Comparison of ENCODE assay signal across 28 cellular contexts in genomic region chr6:21150644-21151043, GRCh38.
"Had no signal": no experiment of that assay in that cellular context is flagged by ENCODE, and none has a peak within 500 bp of the region (broad histone marks: within the 10 kb centered on the region; RNA-seq: fewer than 3 reads in every experiment).

No MANE protein-coding gene starts in this region.

- H3K4me3 ChIP-seq: K562, SJSA1 had no signal

- FAIRE-seq: astrocyte, K562, RCC 7860, TTC549 had no signal

- H3K27me3 ChIP-seq: SJSA1 had no signal

- H3K27me3 Mint-ChIP-seq: activated B cell treated with CpG ODN at 0.5 μM for 24 hours; activated CD4-positive, alpha-beta T cell treated with anti-CD3 and anti-CD28 coated beads, Interleukin-2, amount 10 ng/mL, durations not matched to agents 24 days and 14 days; activated CD8-positive, alpha-beta memory T cell treated with anti-CD3 and anti-CD28 coated beads, Interleukin-2, amount 10 ng/mL, durations not matched to agents 7 days and 5 days; activated naive CD8-positive, alpha-beta T cell treated with anti-CD3 and anti-CD28 coated beads, Interleukin-2, amount 50 U/mL, for 24 hours; activated T-cell treated with anti-CD3 and anti-CD28 coated beads, Interleukin-2, amount 50 U/mL, for 24 hours; T-helper 17 cell had no signal

- ATAC-seq: activated CD8-positive, alpha-beta memory T cell treated with anti-CD3 and anti-CD28 coated beads, Interleukin-2, amount 10 ng/mL, durations not matched to agents 7 days and 5 days; activated naive CD4-positive, alpha-beta T cell treated with anti-CD3 and anti-CD28 coated beads, Interleukin-2, amount 50 U/mL, for 72 hours; activated naive CD8-positive, alpha-beta T cell treated with anti-CD3 and anti-CD28 coated beads, Interleukin-2, amount 50 U/mL, for 24 hours; K562; PC-3; T-helper 17 cell had no signal

- DNase-seq: activated B cell treated with CpG ODN at 0.5 μM for 24 hours; activated CD4-positive, alpha-beta T cell treated with anti-CD3 and anti-CD28 coated beads for 1 hour; activated CD4-positive, alpha-beta T cell treated with anti-CD3 and anti-CD28 coated beads, Interleukin-2, amount 10 ng/mL, durations not matched to agents 24 days and 14 days; activated CD4-positive, alpha-beta T cell treated with anti-CD3 and anti-CD28 coated beads, Interleukin-2, amount 50 U/mL, for 48 hours; activated CD8-positive, alpha-beta memory T cell treated with anti-CD3 and anti-CD28 coated beads, Interleukin-2, amount 10 ng/mL, durations not matched to agents 7 days and 5 days; activated effector memory CD4-positive, alpha-beta T cell treated with anti-CD3 and anti-CD28 coated beads, Interleukin-2, amount 50 U/mL, for 16 hours; activated naive CD4-positive, alpha-beta T cell treated with Interleukin-2 at 50 U/mL for 16 hours; activated naive CD8-positive, alpha-beta T cell treated with anti-CD3 and anti-CD28 coated beads, Interleukin-2, amount 50 U/mL, for 24 hours; activated T-cell treated with anti-CD3 and anti-CD28 coated beads, Interleukin-2, amount 50 U/mL, for 24 hours; amygdala; Karpas-422; MM.1S; NCI-H1105; NCI-H1436; NCI-H1694 treated with DMSO at 0.1 percent for 48 hours; NCI-H2081; NCI-H446; NCI-H524; PC-3; SHP77; T-helper 17 cell; T1000 had no signal

- H3K4me1 Mint-ChIP-seq: activated CD4-positive, alpha-beta T cell treated with anti-CD3 and anti-CD28 coated beads, Interleukin-2, amount 10 ng/mL, durations not matched to agents 24 days and 14 days; activated CD8-positive, alpha-beta memory T cell treated with anti-CD3 and anti-CD28 coated beads, Interleukin-2, amount 10 ng/mL, durations not matched to agents 7 days and 5 days; activated naive CD8-positive, alpha-beta T cell treated with anti-CD3 and anti-CD28 coated beads, Interleukin-2, amount 50 U/mL, for 24 hours had no signal

- H3K36me3 Mint-ChIP-seq: activated CD8-positive, alpha-beta memory T cell treated with anti-CD3 and anti-CD28 coated beads, Interleukin-2, amount 10 ng/mL, durations not matched to agents 7 days and 5 days had no signal

- H3K27ac Mint-ChIP-seq: activated B cell treated with CpG ODN at 0.5 μM for 24 hours; activated CD4-positive, alpha-beta T cell treated with anti-CD3 and anti-CD28 coated beads, Interleukin-2, amount 10 ng/mL, durations not matched to agents 24 days and 14 days; activated CD8-positive, alpha-beta memory T cell treated with anti-CD3 and anti-CD28 coated beads, Interleukin-2, amount 10 ng/mL, durations not matched to agents 7 days and 5 days; activated naive CD4-positive, alpha-beta T cell treated with anti-CD3 and anti-CD28 coated beads, Interleukin-2, amount 50 U/mL, for 72 hours; activated naive CD8-positive, alpha-beta T cell treated with anti-CD3 and anti-CD28 coated beads, Interleukin-2, amount 50 U/mL, for 24 hours; activated T-cell treated with anti-CD3 and anti-CD28 coated beads, Interleukin-2, amount 50 U/mL, for 24 hours; T-helper 17 cell had no signal

- H3K9me3 ChIP-seq: SJSA1 had no signal

- H3K36me3 ChIP-seq: SJSA1 had no signal

- H3K4me3 Mint-ChIP-seq: activated B cell treated with CpG ODN at 0.5 μM for 24 hours; activated CD4-positive, alpha-beta T cell treated with anti-CD3 and anti-CD28 coated beads, Interleukin-2, amount 10 ng/mL, durations not matched to agents 24 days and 14 days; activated CD8-positive, alpha-beta memory T cell treated with anti-CD3 and anti-CD28 coated beads, Interleukin-2, amount 10 ng/mL, durations not matched to agents 7 days and 5 days; activated naive CD8-positive, alpha-beta T cell treated with anti-CD3 and anti-CD28 coated beads, Interleukin-2, amount 50 U/mL, for 24 hours; activated T-cell treated with anti-CD3 and anti-CD28 coated beads, Interleukin-2, amount 50 U/mL, for 24 hours; T-helper 17 cell had no signal

- H3K4me1 ChIP-seq: SJSA1 had no signal

- H3K27ac ChIP-seq: SJSA1 had no signal

- H3K9me3 Mint-ChIP-seq: activated B cell treated with CpG ODN at 0.5 μM for 24 hours; activated CD4-positive, alpha-beta T cell treated with anti-CD3 and anti-CD28 coated beads, Interleukin-2, amount 10 ng/mL, durations not matched to agents 24 days and 14 days; activated naive CD4-positive, alpha-beta T cell treated with anti-CD3 and anti-CD28 coated beads, Interleukin-2, amount 50 U/mL, for 72 hours; activated naive CD8-positive, alpha-beta T cell treated with anti-CD3 and anti-CD28 coated beads, Interleukin-2, amount 50 U/mL, for 24 hours; activated T-cell treated with anti-CD3 and anti-CD28 coated beads, Interleukin-2, amount 50 U/mL, for 24 hours had no signal
